ENCODE assay signal across 11 cellular contexts in the genomic region with DNA sequence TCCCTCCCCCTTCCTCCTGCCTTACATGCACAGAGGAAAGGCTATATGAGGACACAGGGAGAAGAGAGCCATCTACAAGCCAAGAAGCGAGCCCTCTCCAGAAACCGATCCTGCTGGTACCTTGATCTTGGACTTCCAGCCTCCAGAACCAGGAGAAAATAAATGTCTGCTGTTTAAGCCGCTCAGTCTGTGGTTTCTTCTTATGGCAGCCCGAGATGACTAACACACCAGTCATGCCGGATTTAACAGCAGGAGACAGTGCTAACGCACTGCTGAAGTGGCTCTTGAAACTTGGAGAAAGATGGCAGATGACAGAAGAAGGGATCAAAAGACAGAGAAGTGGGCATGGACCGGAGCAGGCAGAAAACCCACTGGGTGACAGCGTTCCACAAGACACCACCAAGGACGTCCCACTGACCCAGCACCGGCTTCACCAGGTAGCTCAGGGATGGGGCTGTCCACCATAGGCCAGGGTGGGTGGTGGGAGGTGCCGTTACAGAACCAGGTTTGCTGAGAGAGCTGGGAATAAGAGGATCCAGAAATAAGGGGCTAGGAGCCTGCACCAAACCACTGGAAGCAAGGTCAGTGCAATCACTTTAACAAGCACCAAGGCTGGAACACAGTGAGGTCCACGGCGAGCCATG. TPM values are rescaled to one million over a fixed set of nuclear protein-coding genes. Genes with fewer than 3 reads are reported as not detected.
DNase-seq lines count a peak whose midpoint lies in the region; ATAC-seq and TF ChIP-seq lines count a peak whose summit lies in the region.
"Had no signal": no experiment of that assay in that cellular context is flagged by ENCODE, and none has a peak within 500 bp of the region (broad histone marks: within the 10 kb centered on the region; RNA-seq: fewer than 3 reads in every experiment).

No MANE protein-coding gene starts in this region.

- POLR2A ChIA-PET in A673 (lab: Charles Lee; ENCODE audit: low non-redundant PET) = no interaction called here

- intact Hi-C loops in A673 (cut with micrococcal nuclease; ENCODE audit: unreplicated experiment) = no loop called here

- H3K9me3 ChIP-seq in A673 (ENCODE audit: low read depth, low read length, poor library complexity, severe bottlenecking) (no peaks in the 10 kb centered on the region), RWPE2 (ENCODE audit: severe bottlenecking) (no peaks in the 10 kb centered on the region)
- H3K9me3 ChIP-seq: right lobe of liver had no signal

- H3K27ac ChIP-seq in A673 (ENCODE audit: low read depth, low read length, poor library complexity, severe bottlenecking) (no peak overlapping the region), RWPE2 (ENCODE audit: poor library complexity, severe bottlenecking) (no peak overlapping the region)
- H3K27ac ChIP-seq: heart left ventricle, right lobe of liver had no signal

- no peaks in the 10 kb centered on the region for H3K4me1 ChIP-seq in A673 (ENCODE audit: insufficient read depth, low read length, poor library complexity, severe bottlenecking)
- H3K4me1 ChIP-seq in RWPE2 (ENCODE audit: insufficient read depth, poor library complexity, severe bottlenecking) = peaks cover 5% of the 10 kb centered on the region

- peak; percentile 88 for ATAC-seq in RWPE2 (ENCODE audit: low read depth)
- no peak for ATAC-seq in GM18858 (IDR thresholded peaks at IDR 0.05; ENCODE audit: unreplicated experiment)
- ATAC-seq in GM21786 (IDR thresholded peaks at IDR 0.05; ENCODE audit: unreplicated experiment) = no peak
- ATAC-seq: heart left ventricle, right lobe of liver had no signal

- no TSS peak for BruUV-seq in A673 (replicated peaks; lab: Mats Ljungman, UMichigan)

- H3K27me3 ChIP-seq in A673 (replicated peaks; ENCODE audit: insufficient read depth, low read depth, low read length, poor library complexity) = peaks cover 18% of the 10 kb centered on the region
- peaks cover 7% of the 10 kb centered on the region for H3K27me3 ChIP-seq in RWPE2 (ENCODE audit: insufficient read depth, poor library complexity, severe bottlenecking)

- H3K36me3 ChIP-seq in A673 (ENCODE audit: insufficient read depth, low read length, poor library complexity, severe bottlenecking) (no peaks in the 10 kb centered on the region), RWPE2 (ENCODE audit: low read depth) (no peaks in the 10 kb centered on the region)
- H3K36me3 ChIP-seq: heart left ventricle, right lobe of liver had no signal

- CTCF ChIA-PET in A673 (lab: Charles Lee) = no interaction called here

- H3K4me3 ChIP-seq in A673 (ENCODE audit: low read depth, low read length, poor library complexity, severe bottlenecking) (no peak overlapping the region), RWPE2 (ENCODE audit: severe bottlenecking) (no peak overlapping the region), fibroblast of mammary gland (ENCODE audit: control insufficient read depth, low read depth, low read length) (no peak overlapping the region)
- H3K4me3 ChIP-seq: heart left ventricle, right lobe of liver had no signal

- DNase-seq in A673 (ENCODE audit: low spot score) = peak; percentile 73
- peak; percentile 68 for DNase-seq in HS-5 (ENCODE audit: low read depth)
- no peak for DNase-seq in RWPE2 (ENCODE audit: low spot score)
- DNase-seq in fibroblast of mammary gland (ENCODE audit: low read depth) = peak; percentile 74
- DNase-seq in NCI-H345 (lab: John Stamatoyannopoulos, UW) = no peak
- no peak for DNase-seq in activated CD8-positive, alpha-beta memory T cell treated with anti-CD3 and anti-CD28 coated beads, Interleukin-2, amount 50 U/mL, for 48 hours
- DNase-seq: heart left ventricle, NCI-H1105, right lobe of liver had no signal

- no peak for TF ChIP-seq CTCF in A673 (conservative IDR thresholded peaks at IDR 0.05; ENCODE audit: low read depth, low read length)
- no peak for TF ChIP-seq CTCF in RWPE2 (IDR thresholded peaks at IDR 0.05; ENCODE audit: poor library complexity, severe bottlenecking)
- TF ChIP-seq CTCF in fibroblast of mammary gland (conservative IDR thresholded peaks at IDR 0.05; ENCODE audit: control insufficient read depth, insufficient read depth, low read depth, low read length) = no peak

RNA-seq across cellular contexts. Expression of gene MAN2B2, which starts 6.2 kb away (rescaled TPM):
- total RNA-seq in A673 (2021) = 14.5 and 14.9 TPM in 2 replicates

Comparison
In these comparisons a context has a peak if more than half of its experiments do, and no peak if none do; other contexts are left out.
1. DNase-seq: peak in A673 (single experiment), HS-5 (single experiment) and fibroblast of mammary gland (single experiment); none in RWPE2 (single experiment), NCI-H345 (single experiment) and activated CD8-positive, alpha-beta memory T cell treated with anti-CD3 and anti-CD28 coated beads, Interleukin-2, amount 50 U/mL, for 48 hours (single experiment).